Comparison of ENCODE assay signal across 8 cellular contexts in genomic region chr2:222939208-222939846, GRCh38.
DNase-seq lines count a peak whose midpoint lies in the region; ATAC-seq, FAIRE-seq and TF ChIP-seq lines count a peak whose summit lies in the region.

No MANE protein-coding gene starts in this region.

- H3K27me3 ChIP-seq in testis, result no peaks in the 10 kb centered on the region

- H3K4me3 ChIP-seq in testis, result no peak overlapping the region

- no peaks in the 10 kb centered on the region for H3K36me3 ChIP-seq in testis (ENCODE audit: low read depth, missing control alignments)

- H3K9me3 Mint-ChIP-seq in activated CD4-positive, alpha-beta T cell treated with anti-CD3 and anti-CD28 coated beads for 36 hours (ENCODE audit: low read depth), result peaks cover 12% of the 10 kb centered on the region

- intact Hi-C loops in activated CD4-positive, alpha-beta T cell treated with anti-CD3 and anti-CD28 coated beads for 36 hours (cut with DNase I, micrococcal nuclease), result loop anchor here (1.0 kb wide), 3 partner anchors 231 to 249 kb away; no protein-coding TSS in a partner anchor
- intact Hi-C loops in testis (cut with DNase I; ENCODE audit: low total_unique reads), result no loop called here

- peaks cover 3% of the 10 kb centered on the region for H3K4me1 ChIP-seq in testis

- POLR2A ChIA-PET in activated CD4-positive, alpha-beta T cell treated with anti-CD3 and anti-CD28 coated beads for 36 hours (lab: Charles Lee), result interaction anchor here (0.5 to 0.7 kb wide), 2 partner anchors 10 to 25 kb away, joined by 3 read pairs; no protein-coding TSS in a partner anchor

- H3K27ac ChIP-seq in testis, result no peak overlapping the region

- 82 to 89% methylated on average over 6 of the region's 6 CpGs for WGBS in testis, 2 donors

- peak; percentile 68 for ATAC-seq in HG02678 (IDR thresholded peaks at IDR 0.05; ENCODE audit: unreplicated experiment)
- ATAC-seq in activated CD4-positive, alpha-beta T cell treated with anti-CD3 and anti-CD28 coated beads for 36 hours, result peak; percentile 91

- FAIRE-seq in A204.1 (lab: Jason Lieb, UNC), result peak; percentile 81

- H3K4me3 Mint-ChIP-seq in activated CD4-positive, alpha-beta T cell treated with anti-CD3 and anti-CD28 coated beads for 36 hours, result no peak overlapping the region

- peaks cover 41% of the 10 kb centered on the region for H3K36me3 Mint-ChIP-seq in activated CD4-positive, alpha-beta T cell treated with anti-CD3 and anti-CD28 coated beads for 36 hours (ENCODE audit: low read depth)

- CTCF ChIA-PET in activated CD4-positive, alpha-beta T cell treated with anti-CD3 and anti-CD28 coated beads for 36 hours (lab: Charles Lee), result interaction anchor here (0.5 to 3.5 kb wide), 24 partner anchors 9 to 281 kb away, joined by 3 to 29 read pairs (median 4); no protein-coding TSS in a partner anchor

- peaks cover 15% of the 10 kb centered on the region for H3K4me1 Mint-ChIP-seq in activated CD4-positive, alpha-beta T cell treated with anti-CD3 and anti-CD28 coated beads for 36 hours

- no peaks in the 10 kb centered on the region for H3K27me3 Mint-ChIP-seq in activated CD4-positive, alpha-beta T cell treated with anti-CD3 and anti-CD28 coated beads for 36 hours

- no peak overlapping the region for H3K27ac Mint-ChIP-seq in activated CD4-positive, alpha-beta T cell treated with anti-CD3 and anti-CD28 coated beads for 36 hours

- no peak for TF ChIP-seq POLR2A in testis (IDR thresholded peaks at IDR 0.05)

- TF ChIP-seq CTCF in GM12873 (IDR thresholded peaks at IDR 0.05; ENCODE audit: insufficient read depth, low read depth, low read length, missing control alignments) (peak; percentile 89), testis (IDR thresholded peaks at IDR 0.05) (peak; percentile 27 to 40 (median 35))

- no peaks in the 10 kb centered on the region for H3K9me3 ChIP-seq in testis

- DNase-seq in NCI-H2171 (lab: John Stamatoyannopoulos, UW), result peak; percentile 5
- DNase-seq in activated CD4-positive, alpha-beta T cell treated with anti-CD3 and anti-CD28 coated beads for 36 hours, result peak; percentile 78
- peak; percentile 86 for DNase-seq in dermis blood vessel endothelial cell
- peak; percentile 47 for DNase-seq in midbrain (lab: John Stamatoyannopoulos, UW)
- DNase-seq in testis, result peak; percentile 64

Comparison
In these comparisons a context has a peak if more than half of its experiments do, and no peak if none do; other contexts are left out.
1. DNase-seq: peak in every context shown above with its lines; median percentile 86 in dermis blood vessel endothelial cell; 78 in activated CD4-positive, alpha-beta T cell treated with anti-CD3 and anti-CD28 coated beads for 36 hours; 64 in testis; 47 in midbrain; 5 in NCI-H2171.